Comparison of ENCODE assay signal across 1 cellular context in the genomic region with DNA sequence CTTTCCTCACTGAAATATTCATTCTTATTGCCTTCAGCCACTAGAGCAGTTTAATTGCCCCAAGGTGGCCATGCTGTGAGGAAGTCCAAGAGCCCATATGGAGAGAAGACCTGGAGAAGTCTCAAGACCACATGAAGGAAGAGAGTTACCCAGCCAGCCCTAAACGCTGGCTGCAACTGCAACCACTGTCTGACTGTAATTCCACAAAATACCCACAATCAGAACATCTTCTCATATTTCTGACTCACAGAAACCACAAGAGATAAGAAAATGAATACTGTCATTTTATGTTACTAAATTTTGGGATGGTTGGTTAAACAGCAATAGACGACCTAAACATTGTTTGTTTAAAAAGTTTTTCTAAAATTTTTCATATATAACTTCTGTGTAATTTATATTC.
TF ChIP-seq lines count a peak whose summit lies in the region.

No MANE protein-coding gene starts in this region.

TF ChIP-seq in GM23338, 12 proteins besides CTCF, POLR2A, EP300 and RAD21 (continued from another document):
- TF ChIP-seq, protein P1, sequence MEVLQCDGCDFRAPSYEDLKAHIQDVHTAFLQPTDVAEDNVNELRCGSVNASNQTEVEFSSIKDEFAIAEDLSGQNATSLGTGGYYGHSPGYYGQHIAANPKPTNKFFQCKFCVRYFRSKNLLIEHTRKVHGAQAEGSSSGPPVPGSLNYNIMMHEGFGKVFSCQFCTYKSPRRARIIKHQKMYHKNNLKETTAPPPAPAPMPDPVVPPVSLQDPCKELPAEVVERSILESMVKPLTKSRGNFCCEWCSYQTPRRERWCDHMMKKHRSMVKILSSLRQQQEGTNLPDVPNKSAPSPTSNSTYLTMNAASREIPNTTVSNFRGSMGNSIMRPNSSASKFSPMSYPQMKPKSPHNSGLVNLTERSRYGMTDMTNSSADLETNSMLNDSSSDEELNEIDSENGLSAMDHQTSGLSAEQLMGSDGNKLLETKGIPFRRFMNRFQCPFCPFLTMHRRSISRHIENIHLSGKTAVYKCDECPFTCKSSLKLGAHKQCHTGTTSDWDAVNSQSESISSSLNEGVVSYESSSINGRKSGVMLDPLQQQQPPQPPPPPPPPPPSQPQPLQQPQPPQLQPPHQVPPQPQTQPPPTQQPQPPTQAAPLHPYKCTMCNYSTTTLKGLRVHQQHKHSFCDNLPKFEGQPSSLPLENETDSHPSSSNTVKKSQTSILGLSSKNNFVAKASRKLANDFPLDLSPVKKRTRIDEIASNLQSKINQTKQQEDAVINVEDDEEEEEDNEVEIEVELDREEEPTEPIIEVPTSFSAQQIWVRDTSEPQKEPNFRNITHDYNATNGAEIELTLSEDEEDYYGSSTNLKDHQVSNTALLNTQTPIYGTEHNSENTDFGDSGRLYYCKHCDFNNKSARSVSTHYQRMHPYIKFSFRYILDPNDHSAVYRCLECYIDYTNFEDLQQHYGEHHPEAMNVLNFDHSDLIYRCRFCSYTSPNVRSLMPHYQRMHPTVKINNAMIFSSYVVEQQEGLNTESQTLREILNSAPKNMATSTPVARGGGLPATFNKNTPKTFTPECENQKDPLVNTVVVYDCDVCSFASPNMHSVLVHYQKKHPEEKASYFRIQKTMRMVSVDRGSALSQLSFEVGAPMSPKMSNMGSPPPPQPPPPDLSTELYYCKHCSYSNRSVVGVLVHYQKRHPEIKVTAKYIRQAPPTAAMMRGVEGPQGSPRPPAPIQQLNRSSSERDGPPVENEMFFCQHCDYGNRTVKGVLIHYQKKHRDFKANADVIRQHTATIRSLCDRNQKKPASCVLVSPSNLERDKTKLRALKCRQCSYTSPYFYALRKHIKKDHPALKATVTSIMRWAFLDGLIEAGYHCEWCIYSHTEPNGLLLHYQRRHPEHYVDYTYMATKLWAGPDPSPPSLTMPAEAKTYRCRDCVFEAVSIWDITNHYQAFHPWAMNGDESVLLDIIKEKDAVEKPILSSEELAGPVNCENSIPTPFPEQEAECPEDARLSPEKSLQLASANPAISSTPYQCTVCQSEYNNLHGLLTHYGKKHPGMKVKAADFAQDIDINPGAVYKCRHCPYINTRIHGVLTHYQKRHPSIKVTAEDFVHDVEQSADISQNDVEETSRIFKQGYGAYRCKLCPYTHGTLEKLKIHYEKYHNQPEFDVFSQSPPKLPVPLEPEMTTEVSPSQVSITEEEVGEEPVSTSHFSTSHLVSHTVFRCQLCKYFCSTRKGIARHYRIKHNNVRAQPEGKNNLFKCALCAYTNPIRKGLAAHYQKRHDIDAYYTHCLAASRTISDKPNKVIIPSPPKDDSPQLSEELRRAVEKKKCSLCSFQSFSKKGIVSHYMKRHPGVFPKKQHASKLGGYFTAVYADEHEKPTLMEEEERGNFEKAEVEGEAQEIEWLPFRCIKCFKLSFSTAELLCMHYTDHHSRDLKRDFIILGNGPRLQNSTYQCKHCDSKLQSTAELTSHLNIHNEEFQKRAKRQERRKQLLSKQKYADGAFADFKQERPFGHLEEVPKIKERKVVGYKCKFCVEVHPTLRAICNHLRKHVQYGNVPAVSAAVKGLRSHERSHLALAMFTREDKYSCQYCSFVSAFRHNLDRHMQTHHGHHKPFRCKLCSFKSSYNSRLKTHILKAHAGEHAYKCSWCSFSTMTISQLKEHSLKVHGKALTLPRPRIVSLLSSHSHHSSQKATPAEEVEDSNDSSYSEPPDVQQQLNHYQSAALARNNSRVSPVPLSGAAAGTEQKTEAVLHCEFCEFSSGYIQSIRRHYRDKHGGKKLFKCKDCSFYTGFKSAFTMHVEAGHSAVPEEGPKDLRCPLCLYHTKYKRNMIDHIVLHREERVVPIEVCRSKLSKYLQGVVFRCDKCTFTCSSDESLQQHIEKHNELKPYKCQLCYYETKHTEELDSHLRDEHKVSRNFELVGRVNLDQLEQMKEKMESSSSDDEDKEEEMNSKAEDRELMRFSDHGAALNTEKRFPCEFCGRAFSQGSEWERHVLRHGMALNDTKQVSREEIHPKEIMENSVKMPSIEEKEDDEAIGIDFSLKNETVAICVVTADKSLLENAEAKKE (CRISPR knock-in tag; IDR thresholded peaks at IDR 0.05) = no peak
- TF ChIP-seq, protein P2, sequence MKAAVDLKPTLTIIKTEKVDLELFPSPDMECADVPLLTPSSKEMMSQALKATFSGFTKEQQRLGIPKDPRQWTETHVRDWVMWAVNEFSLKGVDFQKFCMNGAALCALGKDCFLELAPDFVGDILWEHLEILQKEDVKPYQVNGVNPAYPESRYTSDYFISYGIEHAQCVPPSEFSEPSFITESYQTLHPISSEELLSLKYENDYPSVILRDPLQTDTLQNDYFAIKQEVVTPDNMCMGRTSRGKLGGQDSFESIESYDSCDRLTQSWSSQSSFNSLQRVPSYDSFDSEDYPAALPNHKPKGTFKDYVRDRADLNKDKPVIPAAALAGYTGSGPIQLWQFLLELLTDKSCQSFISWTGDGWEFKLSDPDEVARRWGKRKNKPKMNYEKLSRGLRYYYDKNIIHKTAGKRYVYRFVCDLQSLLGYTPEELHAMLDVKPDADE (IDR thresholded peaks at IDR 0.05) = no peak
- TF ChIP-seq POLR2AphosphoS5 (IDR thresholded peaks at IDR 0.05; ENCODE audit: low read depth) = no peak
- TF ChIP-seq EZH2 (IDR thresholded peaks at IDR 0.05; ENCODE audit: low read depth, unreplicated experiment) = no peak
- TF ChIP-seq NANOG (IDR thresholded peaks at IDR 0.05; ENCODE audit: borderline replicate concordance) = no peak
- no peak for TF ChIP-seq CREB1 (CRISPR knock-in tag; IDR thresholded peaks at IDR 0.05; ENCODE audit: low read depth)
- no peak for TF ChIP-seq EZH2phosphoT487 (IDR thresholded peaks at IDR 0.05; ENCODE audit: unreplicated experiment)
- TF ChIP-seq JUNB (IDR thresholded peaks at IDR 0.05; ENCODE audit: unreplicated experiment) = no peak
- no peak for TF ChIP-seq ZNF114 (CRISPR knock-in tag; IDR thresholded peaks at IDR 0.05)
- no peak for TF ChIP-seq STAT1 (IDR thresholded peaks at IDR 0.05; ENCODE audit: unreplicated experiment)
